11 cellular contexts compared by ENCODE assay signal in genomic region chr1:54577612-54578011, GRCh38.
DNase-seq lines count a peak whose midpoint lies in the region; ATAC-seq and TF ChIP-seq lines count a peak whose summit lies in the region.
"Had no signal": no experiment of that assay in that cellular context is flagged by ENCODE, and none has a peak within 500 bp of the region (broad histone marks: within the 10 kb centered on the region; RNA-seq: fewer than 3 reads in every experiment).

No MANE protein-coding gene starts in this region.

- no peaks in the 10 kb centered on the region for H3K27me3 ChIP-seq in layer of hippocampus (ENCODE audit: control insufficient read depth, insufficient read depth, low read length)
- no peaks in the 10 kb centered on the region for H3K27me3 ChIP-seq in tibial artery
- H3K27me3 ChIP-seq in HAP-1 (ENCODE audit: low read depth), result no peaks in the 10 kb centered on the region

- H3K9me3 ChIP-seq in tibial artery (no peaks in the 10 kb centered on the region), HAP-1 (no peaks in the 10 kb centered on the region)

- ATAC-seq in HG02870 (IDR thresholded peaks at IDR 0.05; ENCODE audit: unreplicated experiment), result no peak
- ATAC-seq: GM23338 had no signal

- H3K4me3 ChIP-seq in tibial artery (no peak overlapping the region), HAP-1 (no peak overlapping the region)
- H3K4me3 ChIP-seq: GM23338 had no signal

- no peaks in the 10 kb centered on the region for H3K36me3 ChIP-seq in tibial artery
- H3K36me3 ChIP-seq in HAP-1 (replicated peaks), result no peaks in the 10 kb centered on the region

- H3K27ac ChIP-seq in cingulate gyrus (ENCODE audit: low read depth, low read length), result peak overlapping the region; percentile 14
- H3K27ac ChIP-seq in layer of hippocampus (ENCODE audit: low read depth, low read length), result peak overlapping the region; percentile 25
- H3K27ac ChIP-seq in tibial artery, result peak overlapping the region; percentile 87 to 98
- H3K27ac ChIP-seq: 22Rv1 had no signal

- peak; percentile 35 for DNase-seq in DMS53 (lab: John Stamatoyannopoulos, UW)
- no peak for DNase-seq in DMS53 treated with DMSO at 0.1 percent for 48 hours (lab: John Stamatoyannopoulos, UW; ENCODE audit: unreplicated experiment)
- peak; percentile 87 to 94 for DNase-seq in tibial artery
- no peak for DNase-seq in NCI-H1694 treated with DMSO at 0.1 percent for 48 hours (lab: John Stamatoyannopoulos, UW)
- no peak for DNase-seq in HAP-1 (ENCODE audit: low spot score in 2 of 2)
- DNase-seq: SIG-M5 had no signal

- intact Hi-C loops in tibial artery (cut with DNase I; ENCODE audit: low total_unique reads), result loop anchor here (2.0 kb wide), 1 partner anchor 25 kb away; no protein-coding TSS in a partner anchor

- no peak for TF ChIP-seq CTCF in tibial artery (IDR thresholded peaks at IDR 0.05)

- in situ Hi-C loops in HAP-1 (cut with MboI; ENCODE audit: low sequenced_read_pairs), result no loop called here

- H3K4me1 ChIP-seq in tibial artery, result peaks cover 0 to 59% (median 38%) of the 10 kb centered on the region in 4 donors
- H3K4me1 ChIP-seq in HAP-1, result no peaks in the 10 kb centered on the region

Comparison
In these comparisons a context has a peak if more than half of its experiments do, and no peak if none do; other contexts are left out.
1. DNase-seq: peak in DMS53 (single experiment) and tibial artery (2 of 2); none in DMS53 treated with DMSO at 0.1 percent for 48 hours (single experiment), NCI-H1694 treated with DMSO at 0.1 percent for 48 hours (single experiment) and HAP-1 (0 of 2).
2. H3K27ac ChIP-seq: peak in every context shown above with its lines; median percentile 92 in tibial artery; 25 in layer of hippocampus; 14 in cingulate gyrus.